9 cellular contexts compared by ENCODE assay signal in genomic region chr11:108025387-108026080, GRCh38. TPM values are rescaled to one million over a fixed set of nuclear protein-coding genes. Genes with fewer than 3 reads are reported as not detected.
DNase-seq lines count a peak whose midpoint lies in the region; ATAC-seq lines count a peak whose summit lies in the region.
"Had no signal": no experiment of that assay in that cellular context is flagged by ENCODE, and none has a peak within 500 bp of the region (broad histone marks: within the 10 kb centered on the region; RNA-seq: fewer than 3 reads in every experiment).

No MANE protein-coding gene starts in this region.

- H3K79me1 ChIP-seq in mesenchymal stem cell (replicated peaks; ENCODE audit: low read length, poor library complexity, severe bottlenecking): peaks cover 4% of the 10 kb centered on the region

- peak overlapping the region in 1 of 2 experiments; percentile 70 for H3K18ac ChIP-seq in mesenchymal stem cell (ENCODE audit: low read depth in 1 of 2, low read length in 2 of 2)

- H3K4me3 ChIP-seq in mesenchymal stem cell (ENCODE audit: insufficient read depth in 1 of 2, low read depth in 1 of 2, low read length in 2 of 2) (no peak overlapping the region), MG63 (no peak overlapping the region)

- no peak overlapping the region for H3K4me2 ChIP-seq in mesenchymal stem cell (ENCODE audit: low read length, poor library complexity, severe bottlenecking)

- H3K14ac ChIP-seq in mesenchymal stem cell (ENCODE audit: low read length in 2 of 2): peak overlapping the region in 1 of 2 experiments; percentile 65

- 51% methylated on average over 4 of the region's 5 CpGs for WGBS in mesenchymal stem cell

- H3K23ac ChIP-seq in mesenchymal stem cell (ENCODE audit: low read length in 2 of 2): no peak overlapping the region

- H3K9me3 ChIP-seq in mesenchymal stem cell (ENCODE audit: control insufficient read depth, low read length) (no peaks in the 10 kb centered on the region), MG63 (no peaks in the 10 kb centered on the region)

- H3K27me3 ChIP-seq in mesenchymal stem cell (ENCODE audit: control insufficient read depth in 1 of 2, insufficient read depth in 1 of 2, low read length in 2 of 2) (no peaks in the 10 kb centered on the region), MG63 (no peaks in the 10 kb centered on the region)

- no peak overlapping the region for H2AFZ ChIP-seq in mesenchymal stem cell (ENCODE audit: low read depth, low read length)

- H4K91ac ChIP-seq in mesenchymal stem cell (ENCODE audit: low read length): no peak overlapping the region

- H3K4me1 ChIP-seq in mesenchymal stem cell (ENCODE audit: control insufficient read depth, insufficient read depth, low read depth, low read length): no peaks in the 10 kb centered on the region

- H3K36me3 ChIP-seq in mesenchymal stem cell (ENCODE audit: control insufficient read depth in 1 of 2, insufficient read depth in 2 of 2, low read depth in 1 of 2, low read length in 2 of 2) (peaks cover 0 to 5% of the 10 kb centered on the region in 2 experiments), MG63 (peaks cover 3% of the 10 kb centered on the region; the same call in 1 of the 2 replicates)

- H3K27ac ChIP-seq in mesenchymal stem cell (ENCODE audit: low read length, poor library complexity, severe bottlenecking): no peak overlapping the region

- peak overlapping the region; percentile 12 for H4K8ac ChIP-seq in mesenchymal stem cell (ENCODE audit: low read length)

- no peak overlapping the region for H2AK5ac ChIP-seq in mesenchymal stem cell (ENCODE audit: low read length, severe bottlenecking)

- H2BK15ac ChIP-seq in mesenchymal stem cell (ENCODE audit: low read depth, poor library complexity, severe bottlenecking): no peak overlapping the region

- peak; percentile 76 for DNase-seq in mesenchymal stem cell
- no peak for DNase-seq in globus pallidus (ENCODE audit: low spot score)
- no peak for DNase-seq in MG63
- DNase-seq in amygdala (lab: John Stamatoyannopoulos, UW): no peak
- no peak for DNase-seq in activated CD4-positive, alpha-beta T cell treated with anti-CD3 and anti-CD28 coated beads for 4 hours
- DNase-seq: NCI-H69 had no signal

- H2BK12ac ChIP-seq in mesenchymal stem cell (ENCODE audit: low read length in 2 of 2): peak overlapping the region in 1 of 2 experiments; percentile 86

- H2BK120ac ChIP-seq in mesenchymal stem cell (ENCODE audit: low read depth, low read length): no peak overlapping the region

- no peak overlapping the region for H3K9ac ChIP-seq in mesenchymal stem cell (ENCODE audit: low read length)

- peak overlapping the region; percentile 0 to 88 for H3K4ac ChIP-seq in mesenchymal stem cell (ENCODE audit: low read depth in 1 of 2, low read length in 2 of 2)

- ATAC-seq in GM18498 (IDR thresholded peaks at IDR 0.05; ENCODE audit: unreplicated experiment) (peak; percentile 94), GM21423 (IDR thresholded peaks at IDR 0.05; ENCODE audit: unreplicated experiment) (peak; percentile 94), HG03378 (IDR thresholded peaks at IDR 0.05; ENCODE audit: unreplicated experiment) (peak; percentile 96)

- no peak overlapping the region for H2BK5ac ChIP-seq in mesenchymal stem cell (ENCODE audit: low read depth, low read length, poor library complexity, severe bottlenecking)

RNA-seq across cellular contexts. Expression of gene CUL5, which starts 16.8 kb away (rescaled TPM):
- polyA plus RNA-seq in mesenchymal stem cell (2013, experiment 1 of 2): 19.5 TPM
- 21.1 TPM for polyA plus RNA-seq in mesenchymal stem cell (2013, experiment 2 of 2)
- total RNA-seq in MG63 (2014; rRNA removed; shearing (Covaris generic); ENCODE audit: low replicate concordance): 21.7 and 28.9 TPM in 2 replicates
